In the genomic region with DNA sequence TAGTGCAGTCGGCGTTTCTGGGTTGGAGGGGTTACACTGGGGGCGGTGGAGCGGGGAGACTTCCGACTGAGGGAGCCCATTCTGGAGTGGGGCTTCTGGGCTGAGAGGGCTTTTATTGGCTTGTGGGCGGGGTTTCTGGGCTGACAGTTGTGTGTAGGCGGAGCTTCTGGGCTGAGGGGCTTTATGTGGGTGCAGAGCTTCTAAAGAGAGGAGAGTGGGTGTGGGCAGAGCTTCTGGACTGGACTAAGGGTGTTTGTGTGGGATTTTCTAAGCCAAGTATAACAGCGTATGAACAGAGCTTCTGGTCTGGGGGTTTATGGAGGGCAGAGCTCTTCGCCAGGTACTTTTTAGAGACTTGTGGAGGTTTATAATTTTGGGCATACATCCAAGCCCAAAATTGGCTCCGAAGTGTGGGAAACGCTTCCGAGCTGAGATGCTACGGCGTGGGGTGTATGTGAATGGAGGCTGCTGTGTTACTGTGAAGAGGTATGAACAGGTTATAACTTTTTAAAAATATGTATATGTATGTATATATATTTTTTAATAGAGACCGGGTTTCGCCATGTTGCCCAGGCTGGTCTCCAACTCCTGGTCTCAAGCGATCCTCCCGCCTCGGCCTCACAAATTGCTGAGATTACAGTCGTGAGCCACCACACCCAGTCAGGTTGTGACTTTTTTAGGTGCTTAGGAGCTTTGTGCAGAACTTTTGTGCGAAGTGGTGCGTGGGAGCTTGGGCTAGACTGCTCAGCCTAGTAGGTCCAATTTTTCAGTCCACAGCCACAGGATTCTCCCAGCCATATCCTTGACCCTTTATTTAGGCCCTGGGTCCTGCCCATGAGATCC, we compare ENCODE assay signal across 8 cellular contexts. TPM values are rescaled to one million over a fixed set of nuclear protein-coding genes. Genes with fewer than 3 reads are reported as not detected.
DNase-seq lines count a peak whose midpoint lies in the region; ATAC-seq, FAIRE-seq and TF ChIP-seq lines count a peak whose summit lies in the region.

No MANE protein-coding gene starts in this region.

- intact Hi-C loops in activated CD4-positive, alpha-beta memory T cell treated with anti-CD3 and anti-CD28 coated beads for 36 hours (cut with micrococcal nuclease): loop anchor here (2.0 to 5.0 kb wide), 2 partner anchors 105 to 136 kb away; a partner anchor contains a TSS
- intact Hi-C loops in right cardiac atrium (cut with DNase I): no loop called here

- peaks cover 16% of the 10 kb centered on the region for H3K4me1 ChIP-seq in A549
- H3K4me1 ChIP-seq in right cardiac atrium (ENCODE audit: control insufficient read depth, insufficient read depth, low read length): no peaks in the 10 kb centered on the region

- DNase-seq in A549 (ENCODE audit: low read depth in 1 of 2, low spot score in 1 of 2) (peak in 1 of 2 experiments; percentile 48), right cardiac atrium (no peak), GM19240 (ENCODE audit: insufficient read length, low spot score) (no peak), NOMO-1 treated with dmso at 0.1 percent for 144 hours (lab: John Stamatoyannopoulos, UW; ENCODE audit: unreplicated experiment) (no peak)
- DNase-seq in activated CD4-positive, alpha-beta memory T cell treated with anti-CD3 and anti-CD28 coated beads for 36 hours: no peak

- TF ChIP-seq EP300 in A549 (IDR thresholded peaks at IDR 0.05): no peak

- no peaks in the 10 kb centered on the region for H3K9me3 Mint-ChIP-seq in activated CD4-positive, alpha-beta memory T cell treated with anti-CD3 and anti-CD28 coated beads for 36 hours
- H3K9me3 Mint-ChIP-seq in stimulated activated memory B cell treated with anti-CD40 and anti-IgM and Interleukin-4, amounts not matched to agents 10 μg/mL and 1 μg/mL and 100 μg/mL, for 72 hours: no peaks in the 10 kb centered on the region

- H3K27ac Mint-ChIP-seq in activated CD4-positive, alpha-beta memory T cell treated with anti-CD3 and anti-CD28 coated beads for 36 hours: peak overlapping the region; percentile 89
- peak overlapping the region; percentile 89 for H3K27ac Mint-ChIP-seq in stimulated activated memory B cell treated with anti-CD40 and anti-IgM and Interleukin-4, amounts not matched to agents 10 μg/mL and 1 μg/mL and 100 μg/mL, for 72 hours

- POLR2A ChIA-PET in A549 (lab: Yijun Ruan, JAX): interaction anchor here (0.8 to 2.7 kb wide), 9 partner anchors 8 to 285 kb away, joined by 3 to 25 read pairs (median 5); a partner anchor contains a TSS
- POLR2A ChIA-PET in activated CD4-positive, alpha-beta memory T cell treated with anti-CD3 and anti-CD28 coated beads for 36 hours (lab: Charles Lee): interaction anchor here (0.6 to 3.7 kb wide), 8 partner anchors 13 to 578 kb away, joined by 3 to 37 read pairs (median 4); a partner anchor contains a TSS

- TF ChIP-seq RAD21 in A549 (conservative IDR thresholded peaks at IDR 0.05 in 1 of 2, IDR thresholded peaks at IDR 0.05 in 1 of 2): no peak

- no peaks in the 10 kb centered on the region for H3K27me3 ChIP-seq in right cardiac atrium (ENCODE audit: control insufficient read depth, insufficient read depth)

- no peak for FAIRE-seq in A549 (lab: Jason Lieb, UNC)

- H3K9me3 ChIP-seq in A549: no peaks in the 10 kb centered on the region
- no peaks in the 10 kb centered on the region for H3K9me3 ChIP-seq in right cardiac atrium (ENCODE audit: control insufficient read depth, low read length)

- WGBS in A549 (ENCODE audit: missing lambda C conversion rate): 72% methylated on average over 19 of the region's 22 CpGs
- WGBS in right cardiac atrium: 38% methylated on average over 22 of the region's 22 CpGs

- H3K4me3 Mint-ChIP-seq in activated CD4-positive, alpha-beta memory T cell treated with anti-CD3 and anti-CD28 coated beads for 36 hours: peak overlapping the region; percentile 79
- H3K4me3 Mint-ChIP-seq in stimulated activated memory B cell treated with anti-CD40 and anti-IgM and Interleukin-4, amounts not matched to agents 10 μg/mL and 1 μg/mL and 100 μg/mL, for 72 hours: peak overlapping the region; percentile 85

- TF ChIP-seq CTCF in A549 (IDR thresholded peaks at IDR 0.05): no peak

- no peaks in the 10 kb centered on the region for H3K27me3 Mint-ChIP-seq in activated CD4-positive, alpha-beta memory T cell treated with anti-CD3 and anti-CD28 coated beads for 36 hours
- no peaks in the 10 kb centered on the region for H3K27me3 Mint-ChIP-seq in stimulated activated memory B cell treated with anti-CD40 and anti-IgM and Interleukin-4, amounts not matched to agents 10 μg/mL and 1 μg/mL and 100 μg/mL, for 72 hours

- H3K36me3 Mint-ChIP-seq in activated CD4-positive, alpha-beta memory T cell treated with anti-CD3 and anti-CD28 coated beads for 36 hours: peaks cover 11% of the 10 kb centered on the region
- peaks cover 10% of the 10 kb centered on the region for H3K36me3 Mint-ChIP-seq in stimulated activated memory B cell treated with anti-CD40 and anti-IgM and Interleukin-4, amounts not matched to agents 10 μg/mL and 1 μg/mL and 100 μg/mL, for 72 hours

- CTCF ChIA-PET in A549 (lab: Yijun Ruan, JAX): interaction anchor here (0.6 to 1.9 kb wide), 7 partner anchors 10 to 39 kb away, joined by 3 to 8 read pairs (median 4); no protein-coding TSS in a partner anchor
- CTCF ChIA-PET in activated CD4-positive, alpha-beta memory T cell treated with anti-CD3 and anti-CD28 coated beads for 36 hours (lab: Charles Lee): interaction anchor here (1.0 to 3.6 kb wide), 6 partner anchors 8 to 321 kb away, joined by 3 to 28 read pairs (median 3); a partner anchor contains a TSS

- H3K4me1 Mint-ChIP-seq in activated CD4-positive, alpha-beta memory T cell treated with anti-CD3 and anti-CD28 coated beads for 36 hours (ENCODE audit: low read depth): peaks cover 32% of the 10 kb centered on the region
- peaks cover 50% of the 10 kb centered on the region for H3K4me1 Mint-ChIP-seq in stimulated activated memory B cell treated with anti-CD40 and anti-IgM and Interleukin-4, amounts not matched to agents 10 μg/mL and 1 μg/mL and 100 μg/mL, for 72 hours

- TF ChIP-seq POLR2A in A549 (IDR thresholded peaks at IDR 0.05; ENCODE audit: low read length): no peak

- ATAC-seq in A549: peak in 1 of 2 experiments; percentile 54; a peak in 3 of 6 replicates
- peak; percentile 15 for ATAC-seq in GM21528 (IDR thresholded peaks at IDR 0.05; ENCODE audit: low FRiP score, unreplicated experiment)
- peak in 1 of 2 donors; percentile 59 for ATAC-seq in right cardiac atrium
- no peak for ATAC-seq in stimulated activated memory B cell treated with anti-CD40 and anti-IgM and Interleukin-4, amounts not matched to agents 10 μg/mL and 1 μg/mL and 100 μg/mL, for 72 hours
- no peak for ATAC-seq in GM18511 (IDR thresholded peaks at IDR 0.05; ENCODE audit: unreplicated experiment)

- H3K4me2 ChIP-seq in A549: peak overlapping the region; percentile 77

- peak overlapping the region; percentile 67 for H3K4me3 ChIP-seq in A549
- peak overlapping the region; percentile 50 for H3K4me3 ChIP-seq in right cardiac atrium (ENCODE audit: low read length)

- peak overlapping the region; percentile 94 to 98 for H3K27ac ChIP-seq in A549
- peak overlapping the region; percentile 81 for H3K27ac ChIP-seq in right cardiac atrium (ENCODE audit: low read length)

TF ChIP-seq in A549, 52 proteins besides CTCF, POLR2A, EP300 and RAD21:
- no peak for TF ChIP-seq KDM5A (IDR thresholded peaks at IDR 0.05)
TF ChIP-seq in A549: peak in this region for 0.

RNA-seq across cellular contexts. Expression of a gene that starts 0.9 kb away (rescaled TPM):
- polyA plus RNA-seq in A549 (2011; rRNA removed): 10.8 and 13.8 TPM in 2 replicates
- polyA plus RNA-seq in A549 (2012; cell fraction: cytosol; rRNA removed): 19.9 and 26.0 TPM in 2 replicates
- polyA plus RNA-seq in A549 (2012; cell fraction: nucleus; rRNA removed): 25.1 and 33.9 TPM in 2 replicates
- polyA plus RNA-seq in A549 (2017; fragmentation: RNase III; extraction: RNeasy Plus Mini Kit Qiagen cat#74134 plus additional on column Dnase treatment): 8.2 to 9.3 TPM (median 8.5 TPM) in 3 replicates
- 21.3 and 23.8 TPM in 2 replicates for polyA minus RNA-seq in A549 (2011; rRNA and poly(A)+ RNA removed)
- 10 to 100 TPM; 18.9 to 19.7 TPM for total RNA-seq in activated CD4-positive, alpha-beta memory T cell treated with anti-CD3 and anti-CD28 coated beads for 36 hours
- 10 to 100 TPM in 1 of 4 donors, 1 to 10 TPM in 3; 8.0 to 11.1 (median 8.6) TPM for total RNA-seq in right cardiac atrium
- polyA plus RNA-seq in right cardiac atrium: 6.2 TPM

RNA-seq across cellular contexts. Expression of a gene that starts 34.2 kb away (rescaled TPM):
- 24.3 and 41.9 TPM in 2 replicates for polyA plus RNA-seq in A549 (2011; rRNA removed)
- 7.4 and 9.7 TPM in 2 replicates for polyA plus RNA-seq in A549 (2012; cell fraction: cytosol; rRNA removed)
- 6.1 and 9.9 TPM in 2 replicates for polyA plus RNA-seq in A549 (2012; cell fraction: nucleus; rRNA removed)
- polyA plus RNA-seq in A549 (2017; fragmentation: RNase III; extraction: RNeasy Plus Mini Kit Qiagen cat#74134 plus additional on column Dnase treatment): 15.0 to 15.9 TPM (median 15.8 TPM) in 3 replicates
- polyA minus RNA-seq in A549 (2011; rRNA and poly(A)+ RNA removed): 43.7 and 47.7 TPM in 2 replicates
- 10 to 100 TPM; 69.8 to 77.6 TPM for total RNA-seq in activated CD4-positive, alpha-beta memory T cell treated with anti-CD3 and anti-CD28 coated beads for 36 hours
- total RNA-seq in right cardiac atrium: 10 to 100 TPM; 72.4 to 79.7 (median 75.8) TPM
- polyA plus RNA-seq in right cardiac atrium: 14.7 TPM

RNA-seq across cellular contexts. Expression of a gene that starts 59.9 kb away (rescaled TPM):
- polyA plus RNA-seq in A549 (2011; rRNA removed): 60.6 and 63.6 TPM in 2 replicates
- polyA plus RNA-seq in A549 (2012; cell fraction: cytosol; rRNA removed): 45.8 and 60.0 TPM in 2 replicates
- polyA plus RNA-seq in A549 (2012; cell fraction: nucleus; rRNA removed): 55.6 and 67.6 TPM in 2 replicates
- 107 to 110 TPM (median 109 TPM) in 3 replicates for polyA plus RNA-seq in A549 (2017; fragmentation: RNase III; extraction: RNeasy Plus Mini Kit Qiagen cat#74134 plus additional on column Dnase treatment)
- polyA minus RNA-seq in A549 (2011; rRNA and poly(A)+ RNA removed): 36.5 and 50.5 TPM in 2 replicates
- 100 to 1,000 TPM; 200 to 203 TPM for total RNA-seq in activated CD4-positive, alpha-beta memory T cell treated with anti-CD3 and anti-CD28 coated beads for 36 hours
- total RNA-seq in right cardiac atrium: 10 to 100 TPM; 65.4 to 70.0 (median 69.0) TPM
- 48.6 TPM for polyA plus RNA-seq in right cardiac atrium
